1 cellular context compared by ENCODE assay signal in genomic region chr3:195904364-195904763, GRCh38.
TF ChIP-seq lines count a peak whose summit lies in the region.

No MANE protein-coding gene starts in this region.

TF ChIP-seq in GM12878, 131 proteins besides CTCF, POLR2A, EP300 and RAD21 (continued from another document):
- TF ChIP-seq IKZF2 (IDR thresholded peaks at IDR 0.05) (peak; percentile 42 to 56; a peak in 3 of 4 replicates), ESRRA (IDR thresholded peaks at IDR 0.05; ENCODE audit: low read length) (no peak), EED (IDR thresholded peaks at IDR 0.05; ENCODE audit: low read depth) (0 out of 2 replicates have a peak, but pooled peaks have one; percentile 25)
